Comparison of ENCODE assay signal across 27 cellular contexts in the genomic region with DNA sequence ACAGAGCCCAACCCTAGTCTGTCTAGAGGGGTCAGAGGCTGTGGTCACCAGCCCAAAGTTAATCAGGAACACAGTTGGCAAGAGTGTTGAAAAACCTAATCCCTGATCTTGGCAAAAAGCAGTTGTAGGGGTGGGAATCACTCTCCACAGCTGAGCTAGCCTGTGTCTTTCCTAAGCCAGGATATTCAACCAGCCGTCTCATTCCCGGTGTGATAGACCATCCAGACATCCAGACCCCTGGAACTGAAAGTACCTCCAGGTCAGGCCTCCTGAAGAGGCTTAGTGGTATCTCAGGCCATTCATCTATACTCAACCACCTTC. TPM values are rescaled to one million over a fixed set of nuclear protein-coding genes. Genes with fewer than 3 reads are reported as not detected.
"Had no signal": no experiment of that assay in that cellular context is flagged by ENCODE, and none has a peak within 500 bp of the region (broad histone marks: within the 10 kb centered on the region; RNA-seq: fewer than 3 reads in every experiment).

No MANE protein-coding gene starts in this region.

- H3K4me3 Mint-ChIP-seq: dendritic cell treated with granulocyte-macrophage colony-stimulating factor and Interleukin-4, amounts not matched to agents 40 ng/mL and 50 ng/mL, for 4 days; stimulated activated naive B cell treated with anti-CD40 and anti-IgM and Interleukin-4, amounts not matched to agents 10 μg/mL and 1 μg/mL and 100 μg/mL, for 72 hours had no signal

- H3K27ac Mint-ChIP-seq: dendritic cell treated with granulocyte-macrophage colony-stimulating factor and Interleukin-4, amounts not matched to agents 40 ng/mL and 50 ng/mL, for 4 days; naive thymus-derived CD8-positive, alpha-beta T cell; stimulated activated naive B cell treated with anti-CD40 and anti-IgM and Interleukin-4, amounts not matched to agents 10 μg/mL and 1 μg/mL and 100 μg/mL, for 72 hours; stimulated activated naive CD8-positive, alpha-beta T cell treated with anti-CD3 and anti-CD28 coated beads, Interleukin-15, amount 100 ng/mL, for 72 hours had no signal

- ATAC-seq: gastroesophageal sphincter; left lobe of liver; naive thymus-derived CD8-positive, alpha-beta T cell; stimulated activated naive B cell treated with anti-CD40 and anti-IgM and Interleukin-4, amounts not matched to agents 10 μg/mL and 1 μg/mL and 100 μg/mL, for 72 hours had no signal

- FAIRE-seq: colon had no signal

- DNase-seq: esophagus squamous epithelium; foreskin fibroblast; mammary epithelial cell; naive thymus-derived CD8-positive, alpha-beta T cell; posterior cingulate gyrus; sigmoid colon; stimulated activated CD4-positive, alpha-beta T cell treated with anti-CD3 and anti-CD28 coated beads, Interleukin-2, amount 100 ng/mL, for 24 hours; stimulated activated CD4-positive, alpha-beta T cell treated with anti-CD3 and anti-CD28 coated beads, Interleukin-4, amount 100 ng/mL, for 4 hours; stimulated activated naive B cell treated with anti-CD40 and anti-IgM and Interleukin-4, amounts not matched to agents 10 μg/mL and 1 μg/mL and 100 μg/mL, for 72 hours; stimulated activated naive CD8-positive, alpha-beta T cell treated with anti-CD3 and anti-CD28 coated beads, Interleukin-15, amount 100 ng/mL, for 72 hours had no signal

- H3K79me2 ChIP-seq: hepatocyte had no signal

- H3K36me3 ChIP-seq: esophagus squamous epithelium, gastroesophageal sphincter, neutrophil, right atrium auricular region, sigmoid colon, thoracic aorta, transverse colon had no signal

- H3K4me3 ChIP-seq: gastroesophageal sphincter, hepatocyte, right atrium auricular region, sigmoid colon, skin epidermis, thoracic aorta had no signal

- H3K9me3 ChIP-seq: esophagus squamous epithelium, gastroesophageal sphincter, neutrophil, right atrium auricular region, sigmoid colon, thoracic aorta, transverse colon had no signal

- H3K9me3 Mint-ChIP-seq: dendritic cell treated with granulocyte-macrophage colony-stimulating factor and Interleukin-4, amounts not matched to agents 40 ng/mL and 50 ng/mL, for 4 days; stimulated activated naive B cell treated with anti-CD40 and anti-IgM and Interleukin-4, amounts not matched to agents 10 μg/mL and 1 μg/mL and 100 μg/mL, for 72 hours; stimulated activated naive CD8-positive, alpha-beta T cell treated with anti-CD3 and anti-CD28 coated beads, Interleukin-15, amount 100 ng/mL, for 72 hours had no signal

- H3K27ac ChIP-seq: esophagus squamous epithelium, gastroesophageal sphincter, hepatocyte, neutrophil, right atrium auricular region, sigmoid colon, skin epidermis, thoracic aorta, transverse colon had no signal

RNA-seq across cellular contexts. Expression of gene LHX9, which starts 4.9 kb away (rescaled TPM):
- total RNA-seq: epithelial cell of proximal tubule; esophagus squamous epithelium; gastroesophageal sphincter; hepatocyte; lower leg skin; mammary epithelial cell; mesenteric fat pad; mononuclear cell; naive thymus-derived CD8-positive, alpha-beta T cell; osteocyte; sigmoid colon; subcutaneous adipose tissue; thoracic aorta; transverse colon had no signal
- polyA plus RNA-seq: hepatocyte; mammary epithelial cell; naive thymus-derived CD8-positive, alpha-beta T cell; urinary bladder had no signal

RNA-seq across cellular contexts. Expression of gene C1orf53, which starts 19.6 kb away (rescaled TPM):
- total RNA-seq: mononuclear cell; naive thymus-derived CD8-positive, alpha-beta T cell; thoracic aorta had no signal
